ENCODE assay signal across 14 cellular contexts in genomic region chr11:128619540-128620305, GRCh38. TPM values are rescaled to one million over a fixed set of nuclear protein-coding genes. Genes with fewer than 3 reads are reported as not detected.
DNase-seq lines count a peak whose midpoint lies in the region; ATAC-seq and TF ChIP-seq lines count a peak whose summit lies in the region.
"Had no signal": no experiment of that assay in that cellular context is flagged by ENCODE, and none has a peak within 500 bp of the region (broad histone marks: within the 10 kb centered on the region; RNA-seq: fewer than 3 reads in every experiment).

No MANE protein-coding gene starts in this region.

- WGBS in neuronal stem cell (ENCODE audit: extremely low coverage in 2 of 2, insufficient read length in 2 of 2, insufficient replicate concordance in 1 of 2), 2 donors = no CpG with 5 or more reads among the region's 10 CpGs

- H3K36me3 ChIP-seq in H7 (replicated peaks; ENCODE audit: control insufficient read depth, insufficient read depth, low read length) = no peaks in the 10 kb centered on the region
- H3K36me3 ChIP-seq in neuronal stem cell (replicated peaks in 1 of 2; ENCODE audit: control insufficient read depth in 2 of 2, insufficient read depth in 2 of 2, low read length in 2 of 2) = no peaks in the 10 kb centered on the region
- no peaks in the 10 kb centered on the region for H3K36me3 ChIP-seq in brain microvascular endothelial cell (replicated peaks)
- H3K36me3 ChIP-seq: gastroesophageal sphincter had no signal

- H3K27me3 ChIP-seq in H7 (ENCODE audit: control insufficient read depth, insufficient read depth, low read length) (peaks cover 6% of the 10 kb centered on the region; the same call in 1 of the 2 replicates), neuronal stem cell (ENCODE audit: control insufficient read depth in 3 of 3, insufficient read depth in 3 of 3, low read depth in 1 of 3, low read length in 3 of 3) (no peaks in the 10 kb centered on the region), brain microvascular endothelial cell (replicated peaks) (no peaks in the 10 kb centered on the region)
- H3K27me3 ChIP-seq: gastroesophageal sphincter had no signal

- H3K9ac ChIP-seq in neuronal stem cell (ENCODE audit: low read depth, low read length, poor library complexity) = no peak overlapping the region

- TF ChIP-seq CTCF in brain microvascular endothelial cell (IDR thresholded peaks at IDR 0.05; ENCODE audit: low read depth, low read length, missing control alignments) = no peak

- peak overlapping the region; percentile 28 to 42 for H3K4me3 Mint-ChIP-seq in activated T-cell treated with anti-CD3 and anti-CD28 coated beads, Interleukin-2, amount 50 U/mL, for 72 hours
- no peak overlapping the region for H3K4me3 Mint-ChIP-seq in activated naive CD8-positive, alpha-beta T cell treated with anti-CD3 and anti-CD28 coated beads for 36 hours
- H3K4me3 Mint-ChIP-seq: neural crest cell had no signal

- no peak for ATAC-seq in activated T-cell treated with anti-CD3 and anti-CD28 coated beads, Interleukin-2, amount 50 U/mL, for 72 hours (replicated peaks in 1 of 2)
- ATAC-seq: gastroesophageal sphincter, HCT116 had no signal

- peaks cover 0 to 5% of the 10 kb centered on the region in 2 donors for H3K4me1 ChIP-seq in neuronal stem cell (ENCODE audit: control insufficient read depth in 2 of 2, insufficient read depth in 1 of 2, low read depth in 1 of 2, low read length in 2 of 2)
- H3K4me1 ChIP-seq: gastroesophageal sphincter had no signal

- H3K4me2 ChIP-seq in neuronal stem cell (ENCODE audit: insufficient read depth, low read length, poor library complexity, severe bottlenecking) = no peak overlapping the region

- H2AK5ac ChIP-seq in neuronal stem cell (ENCODE audit: low read depth, low read length) = no peak overlapping the region

- H3K9me3 ChIP-seq in neuronal stem cell (replicated peaks in 1 of 2; ENCODE audit: control insufficient read depth in 2 of 2, insufficient read depth in 1 of 2, low read depth in 1 of 2, low read length in 2 of 2) = no peaks in the 10 kb centered on the region
- H3K9me3 ChIP-seq: gastroesophageal sphincter had no signal

- H3K36me3 Mint-ChIP-seq in activated T-cell treated with anti-CD3 and anti-CD28 coated beads, Interleukin-2, amount 50 U/mL, for 72 hours (ENCODE audit: insufficient read depth in 2 of 2) = no peaks in the 10 kb centered on the region
- no peaks in the 10 kb centered on the region for H3K36me3 Mint-ChIP-seq in activated naive CD8-positive, alpha-beta T cell treated with anti-CD3 and anti-CD28 coated beads for 36 hours

- DNase-seq in activated T-cell treated with anti-CD3 and anti-CD28 coated beads, Interleukin-2, amount 50 U/mL, for 72 hours = no peak
- no peak for DNase-seq in activated T-cell treated with anti-CD3 and anti-CD28 coated beads for 4 hours
- DNase-seq in H7 = peak; percentile 13
- DNase-seq in activated naive CD8-positive, alpha-beta T cell treated with anti-CD3 and anti-CD28 coated beads for 36 hours = no peak
- DNase-seq in neuronal stem cell (ENCODE audit: low spot score) = no peak
- no peak for DNase-seq in cerebellum (ENCODE audit: low spot score)
- DNase-seq in NCI-H1694 treated with DMSO at 0.1 percent for 48 hours (lab: John Stamatoyannopoulos, UW) = no peak
- no peak for DNase-seq in brain microvascular endothelial cell
- DNase-seq: activated CD4-positive, alpha-beta T cell treated with anti-CD3 and anti-CD28 coated beads, Interleukin-2, amount 50 U/mL, for 1 hour; activated gamma-delta T cell; NCI-H1436 treated with DMSO at 0.1 percent for 48 hours had no signal

- H4K91ac ChIP-seq in neuronal stem cell (ENCODE audit: low read depth, low read length, poor library complexity) = no peak overlapping the region

- H3K4me3 ChIP-seq in H7 (ENCODE audit: insufficient read depth, low read depth, low read length) = no peak overlapping the region
- no peak overlapping the region for H3K4me3 ChIP-seq in neuronal stem cell (ENCODE audit: low read length in 2 of 2)
- H3K4me3 ChIP-seq in brain microvascular endothelial cell (ENCODE audit: low read depth, low read length) = no peak overlapping the region
- H3K4me3 ChIP-seq: gastroesophageal sphincter had no signal

- no peak overlapping the region for H2AFZ ChIP-seq in neuronal stem cell (ENCODE audit: low read length)

- peak overlapping the region; percentile 39 for H3K18ac ChIP-seq in neuronal stem cell (ENCODE audit: low read length)

- no peak overlapping the region for H3K14ac ChIP-seq in neuronal stem cell (ENCODE audit: low read length)

- no peak overlapping the region for H3K4ac ChIP-seq in neuronal stem cell (ENCODE audit: low read length)

- H2BK5ac ChIP-seq in neuronal stem cell (ENCODE audit: low read length) = peak overlapping the region; percentile 31

- H2BK15ac ChIP-seq in neuronal stem cell (ENCODE audit: low read length) = no peak overlapping the region

- H3K79me1 ChIP-seq in neuronal stem cell (ENCODE audit: low read depth, low read length) = no peaks in the 10 kb centered on the region

- peaks cover 69% of the 10 kb centered on the region for H3K4me1 Mint-ChIP-seq in activated T-cell treated with anti-CD3 and anti-CD28 coated beads, Interleukin-2, amount 50 U/mL, for 72 hours (ENCODE audit: low read depth)
- H3K4me1 Mint-ChIP-seq in activated naive CD8-positive, alpha-beta T cell treated with anti-CD3 and anti-CD28 coated beads for 36 hours = peaks cover 57% of the 10 kb centered on the region

- no peak overlapping the region for H2BK12ac ChIP-seq in neuronal stem cell (ENCODE audit: low read length)

- H3K27ac ChIP-seq in neuronal stem cell (replicated peaks; ENCODE audit: low read length) (no peak overlapping the region), brain microvascular endothelial cell (no peak overlapping the region)
- H3K27ac ChIP-seq: gastroesophageal sphincter had no signal

- no peaks in the 10 kb centered on the region for H3K27me3 Mint-ChIP-seq in activated T-cell treated with anti-CD3 and anti-CD28 coated beads, Interleukin-2, amount 50 U/mL, for 72 hours (ENCODE audit: low read depth)
- H3K27me3 Mint-ChIP-seq in activated naive CD8-positive, alpha-beta T cell treated with anti-CD3 and anti-CD28 coated beads for 36 hours = no peaks in the 10 kb centered on the region

- H3K27ac Mint-ChIP-seq in activated T-cell treated with anti-CD3 and anti-CD28 coated beads, Interleukin-2, amount 50 U/mL, for 72 hours = peak overlapping the region; percentile 34
- peak overlapping the region; percentile 25 for H3K27ac Mint-ChIP-seq in activated naive CD8-positive, alpha-beta T cell treated with anti-CD3 and anti-CD28 coated beads for 36 hours

- no peaks in the 10 kb centered on the region for H3K9me3 Mint-ChIP-seq in activated T-cell treated with anti-CD3 and anti-CD28 coated beads, Interleukin-2, amount 50 U/mL, for 72 hours
- no peaks in the 10 kb centered on the region for H3K9me3 Mint-ChIP-seq in activated naive CD8-positive, alpha-beta T cell treated with anti-CD3 and anti-CD28 coated beads for 36 hours
- H3K9me3 Mint-ChIP-seq: neural crest cell had no signal

- H3K23ac ChIP-seq in neuronal stem cell (ENCODE audit: low read depth, low read length, poor library complexity) = no peak overlapping the region

- no peak overlapping the region for H4K8ac ChIP-seq in neuronal stem cell (ENCODE audit: low read depth, low read length)

- in situ Hi-C loops in brain microvascular endothelial cell (cut with HindIII; ENCODE audit: low pct_ligation_motif_present, low sequenced_read_pairs) = loop anchor here (10.0 kb wide), 1 partner anchor 95 kb away; no protein-coding TSS in a partner anchor

- no peak overlapping the region for H2BK120ac ChIP-seq in neuronal stem cell (ENCODE audit: low read depth, low read length)

RNA-seq across cellular contexts. Expression of gene ETS1, which starts 32.4 kb away (rescaled TPM):
- 100 to 1,000 TPM; 713 to 736 TPM for total RNA-seq in activated T-cell treated with anti-CD3 and anti-CD28 coated beads, Interleukin-2, amount 50 U/mL, for 72 hours
- 23.8 and 24.1 TPM in 2 replicates for total RNA-seq in H7 (2014; rRNA removed; shearing (Covaris generic))
- 100 to 1,000 TPM; 426 to 430 TPM for total RNA-seq in activated naive CD8-positive, alpha-beta T cell treated with anti-CD3 and anti-CD28 coated beads for 36 hours
- 0.33 TPM for polyA plus RNA-seq in neuronal stem cell (2013, experiment 1 of 2)
- 0.37 TPM for polyA plus RNA-seq in neuronal stem cell (2013, experiment 2 of 2)
- 14.6 TPM for total RNA-seq in cerebellum

Comparison
In these comparisons a context has a peak if more than half of its experiments do, and no peak if none do; other contexts are left out.
1. RNA of gene ETS1, which starts 32.4 kb away (total RNA-seq): 713 to 736 TPM in activated T-cell treated with anti-CD3 and anti-CD28 coated beads, Interleukin-2, amount 50 U/mL, for 72 hours and 426 to 430 TPM in activated naive CD8-positive, alpha-beta T cell treated with anti-CD3 and anti-CD28 coated beads for 36 hours; 23.8 to 24.1 TPM in H7 and 14.6 TPM in cerebellum (single experiment); every median in the first group is over 10 times any median in the second.